Comparison of ENCODE assay signal across 1 cellular context in the genomic region with DNA sequence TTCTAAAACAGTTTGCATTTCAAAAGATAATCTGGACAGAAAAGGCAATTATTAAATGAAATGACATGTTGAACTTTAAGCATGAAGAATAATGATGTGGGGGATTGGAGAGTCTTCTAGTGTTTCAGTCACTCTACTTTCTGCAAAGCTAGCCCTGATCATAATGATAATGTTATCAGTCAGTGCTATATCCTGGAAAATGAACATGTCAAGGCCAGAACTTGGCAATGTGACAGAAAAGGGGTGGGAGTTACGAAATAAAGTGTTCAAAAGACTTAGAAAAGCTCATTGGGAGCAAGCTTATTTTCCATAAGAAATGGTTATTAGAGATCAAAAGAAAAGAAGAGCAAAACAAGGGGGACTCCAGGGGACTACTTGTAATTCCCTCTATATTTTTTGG.
TF ChIP-seq lines count a peak whose summit lies in the region.

No MANE protein-coding gene starts in this region.

TF ChIP-seq in SK-N-SH, 30 proteins besides CTCF, POLR2A, EP300 and RAD21:
- TF ChIP-seq NFIC (IDR thresholded peaks at IDR 0.05; ENCODE audit: borderline replicate concordance) (peak; percentile 34; the same call in 1 of the 2 replicates), PBX3 (IDR thresholded peaks at IDR 0.05) (peak; percentile 25; the same call in 1 of the 2 replicates), SMC3 (IDR thresholded peaks at IDR 0.05; ENCODE audit: low read depth, low read length) (no peak), GATA2 (CRISPR knock-in tag; IDR thresholded peaks at IDR 0.05) (peak; percentile 71)
TF ChIP-seq in SK-N-SH: peak in this region for 3.
